Comparison of ENCODE assay signal across 6 cellular contexts in genomic region chr17:82505296-82505695, GRCh38.
"Had no signal": no experiment of that assay in that cellular context is flagged by ENCODE, and none has a peak within 500 bp of the region (broad histone marks: within the 10 kb centered on the region; RNA-seq: fewer than 3 reads in every experiment).

No MANE protein-coding gene starts in this region.

- H3K27ac ChIP-seq: HL-60 had no signal

- FAIRE-seq: HTR-8/SVneo, K562 had no signal

- DNase-seq: IMR-90, KBM-7, KG1 had no signal

- ATAC-seq: K562 had no signal

- H3K4me3 ChIP-seq: K562 had no signal
